In the genomic region with DNA sequence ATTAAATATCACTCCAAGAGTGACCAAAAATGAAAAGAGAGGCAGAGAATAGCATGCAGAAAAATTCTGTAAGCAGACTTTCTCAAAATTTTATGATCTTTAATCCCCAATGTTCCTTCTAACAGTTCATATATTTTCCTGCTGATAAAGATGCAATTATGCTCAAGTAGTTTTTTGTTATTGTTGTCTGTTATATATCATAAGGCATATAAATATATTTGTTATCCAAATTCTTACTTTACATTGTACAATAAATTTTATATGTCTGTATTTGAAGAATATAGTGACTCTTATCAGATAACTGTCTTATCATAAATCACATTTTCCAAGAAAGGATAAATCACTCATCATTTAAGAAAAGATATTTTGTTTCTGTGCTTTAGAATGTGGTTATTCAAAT, we compare ENCODE assay signal across 24 cellular contexts. TPM values are rescaled to one million over a fixed set of nuclear protein-coding genes. Genes with fewer than 3 reads are reported as not detected.
"Had no signal": no experiment of that assay in that cellular context is flagged by ENCODE, and none has a peak within 500 bp of the region (broad histone marks: within the 10 kb centered on the region; RNA-seq: fewer than 3 reads in every experiment).

No MANE protein-coding gene starts in this region.

- H3K27ac ChIP-seq: gastroesophageal sphincter, parathyroid adenoma, transverse colon had no signal

- FAIRE-seq: small intestine had no signal

- H3K9me3 ChIP-seq: gastroesophageal sphincter, left lung, transverse colon, uterus had no signal

- ATAC-seq: activated naive CD4-positive, alpha-beta T cell treated with anti-CD3 and anti-CD28 coated beads, Interleukin-2, amount 50 U/mL, for 72 hours; activated T-helper 17 cell treated with anti-CD3 and anti-CD28 coated beads, Interleukin-2, amount 50 U/mL, for 72 hours; esophagus mucosa; gastroesophageal sphincter; sciatic nerve; stimulated activated effector memory CD8-positive, alpha-beta T cell treated with anti-CD3 and anti-CD28 coated beads, Interleukin-12 subunit alpha, Interleukin-12 subunit beta, amount 100 ng/mL, for 72 hours; stimulated activated naive CD8-positive, alpha-beta T cell treated with anti-CD3 and anti-CD28 coated beads, Interleukin-15, amount 100 ng/mL, for 72 hours had no signal

- H3K4me1 ChIP-seq: parathyroid adenoma, uterus had no signal

- DNase-seq: activated CD4-positive, alpha-beta T cell treated with anti-CD3 and anti-CD28 coated beads for 1 hour; activated CD4-positive, alpha-beta T cell treated with anti-CD3 and anti-CD28 coated beads, Interleukin-2, amount 50 U/mL, for 1 hour; activated CD8-positive, alpha-beta memory T cell treated with anti-CD3 and anti-CD28 coated beads, Interleukin-2, amount 50 U/mL, for 4 hours; activated T-cell treated with anti-CD3 and anti-CD28 coated beads, Interleukin-2, amount 50 U/mL, for 24 hours; aorta; central memory CD4-positive, alpha-beta T cell; effector CD8-positive, alpha-beta T cell; head of caudate nucleus; islet precursor cell; left lung; nucleus accumbens; small intestine; stimulated activated CD4-positive, alpha-beta T cell treated with anti-CD3 and anti-CD28 coated beads, Interleukin-2, amount 100 ng/mL, for 24 hours; stimulated activated naive CD8-positive, alpha-beta T cell treated with anti-CD3 and anti-CD28 coated beads, Interleukin-15, amount 100 ng/mL, for 72 hours; T-helper 9 cell; transverse colon; uterus had no signal

- H3K4me3 ChIP-seq: transverse colon had no signal

RNA-seq across cellular contexts. Expression of gene NTS, which starts 40.5 kb away (rescaled TPM):
- polyA plus RNA-seq: aorta had no signal
